ENCODE assay signal across 14 cellular contexts in genomic region chr1:243288062-243288461, GRCh38. TPM values are rescaled to one million over a fixed set of nuclear protein-coding genes. Genes with fewer than 3 reads are reported as not detected.
A peak's percentile ranks its signal among the peaks of the same experiment; 100 is the strongest.
DNase-seq lines count a peak whose midpoint lies in the region; ATAC-seq and TF ChIP-seq lines count a peak whose summit lies in the region.
"Had no signal": no experiment of that assay in that cellular context is flagged by ENCODE, and none has a peak within 500 bp of the region (broad histone marks: within the 10 kb centered on the region; RNA-seq: fewer than 3 reads in every experiment).

No MANE protein-coding gene starts in this region.

- H3K4me3 Mint-ChIP-seq in activated T-helper 17 cell treated with anti-CD3 and anti-CD28 coated beads, Interleukin-2, amount 50 U/mL, for 72 hours, result peak overlapping the region; percentile 27
- H3K4me3 Mint-ChIP-seq: CD8-positive, alpha-beta memory T cell; effector memory CD8-positive, alpha-beta T cell had no signal

- H3K36me3 ChIP-seq in ACC112 (ENCODE audit: insufficient read depth, low read length) (peaks cover 35% of the 10 kb centered on the region), right lobe of liver (peaks cover 0 to 5% (median 0%) of the 10 kb centered on the region in 4 donors)

- H3K79me2 ChIP-seq in ACC112 (ENCODE audit: control insufficient read depth, insufficient read depth, low read length, unreplicated experiment), result peaks cover 23% of the 10 kb centered on the region

- H3K36me3 Mint-ChIP-seq in activated T-helper 17 cell treated with anti-CD3 and anti-CD28 coated beads, Interleukin-2, amount 50 U/mL, for 72 hours (ENCODE audit: low read depth), result peaks cover 90% of the 10 kb centered on the region

- H3K27ac ChIP-seq in ACC112 (ENCODE audit: low read depth, low read length), result peak overlapping the region; percentile 90
- H3K27ac ChIP-seq in right lobe of liver, result peak overlapping the region; percentile 19 to 49 (median 35)

- no peak for TF ChIP-seq CTCF in right lobe of liver (IDR thresholded peaks at IDR 0.05)

- H2AFZ ChIP-seq in ACC112 (ENCODE audit: low read length, unreplicated experiment), result no peak overlapping the region

- WGBS in right lobe of liver (ENCODE audit: insufficient coverage, low coverage, low lambda C conversion rate, missing lambda C conversion rate), result 76% methylated on average over 6 of the region's 6 CpGs

- no peaks in the 10 kb centered on the region for H3K9me3 ChIP-seq in right lobe of liver

- peaks cover 4% of the 10 kb centered on the region for H3K9me3 Mint-ChIP-seq in activated T-helper 17 cell treated with anti-CD3 and anti-CD28 coated beads, Interleukin-2, amount 50 U/mL, for 72 hours

- intact Hi-C loops in right lobe of liver (cut with DNase I), result no loop called here

- H3K27ac Mint-ChIP-seq in activated T-helper 17 cell treated with anti-CD3 and anti-CD28 coated beads, Interleukin-2, amount 50 U/mL, for 72 hours, result peak overlapping the region; percentile 13
- H3K27ac Mint-ChIP-seq: effector memory CD8-positive, alpha-beta T cell had no signal

- no peak overlapping the region for H3K4me3 ChIP-seq in ACC112 (ENCODE audit: low read depth, low read length)
- H3K4me3 ChIP-seq in right lobe of liver, result no peak overlapping the region

- peaks cover 6% of the 10 kb centered on the region for H3K4me1 Mint-ChIP-seq in activated T-helper 17 cell treated with anti-CD3 and anti-CD28 coated beads, Interleukin-2, amount 50 U/mL, for 72 hours

- H3K4me1 ChIP-seq in ACC112 (ENCODE audit: control insufficient read depth, insufficient read depth, low read length, unreplicated experiment), result peaks cover 34% of the 10 kb centered on the region
- H3K4me1 ChIP-seq in right lobe of liver, result no peaks in the 10 kb centered on the region

- ATAC-seq in GM21526 (IDR thresholded peaks at IDR 0.05; ENCODE audit: low FRiP score, unreplicated experiment) (peak; percentile 18), right lobe of liver (no peak)
- no peak for ATAC-seq in activated T-helper 17 cell treated with anti-CD3 and anti-CD28 coated beads, Interleukin-2, amount 50 U/mL, for 72 hours (replicated peaks)

- H3K27me3 Mint-ChIP-seq in activated T-helper 17 cell treated with anti-CD3 and anti-CD28 coated beads, Interleukin-2, amount 50 U/mL, for 72 hours, result no peaks in the 10 kb centered on the region
- H3K27me3 Mint-ChIP-seq: CD8-positive, alpha-beta memory T cell; effector memory CD8-positive, alpha-beta T cell had no signal

- no peaks in the 10 kb centered on the region for H3K27me3 ChIP-seq in ACC112 (ENCODE audit: insufficient read depth, low read length)
- H3K27me3 ChIP-seq in right lobe of liver, result no peaks in the 10 kb centered on the region

- TF ChIP-seq POLR2A in right lobe of liver (IDR thresholded peaks at IDR 0.05), result no peak

- DNase-seq in right lobe of liver (no peak), NCI-H187 (lab: John Stamatoyannopoulos, UW) (no peak), NCI-H1092 (lab: John Stamatoyannopoulos, UW) (no peak), cerebellar cortex (ENCODE audit: low spot score) (no peak), AG20443 (ENCODE audit: low spot score) (no peak)
- DNase-seq: activated gamma-delta T cell; CD8-positive, alpha-beta memory T cell; effector memory CD8-positive, alpha-beta T cell; NCI-H1105; NK-92 treated with Interleukin-12 subunit alpha and Interleukin-12 subunit beta, amount 100 ng/mL, for 24 hours; stimulated activated naive CD4-positive, alpha-beta T cell treated with Interleukin-2 at 50 U/mL for 16 hours had no signal

RNA-seq across cellular contexts. Expression of gene SDCCAG8, which starts 32.2 kb away (rescaled TPM):
- total RNA-seq in activated T-helper 17 cell treated with anti-CD3 and anti-CD28 coated beads, Interleukin-2, amount 50 U/mL, for 72 hours, result 10 to 100 TPM; 22.2 to 31.7 TPM
- total RNA-seq in right lobe of liver, result 10 to 100 TPM; 13.4 to 20.6 (median 15.6) TPM

RNA-seq across cellular contexts. Expression of gene CEP170, which starts 33.0 kb away (rescaled TPM):
- total RNA-seq in activated T-helper 17 cell treated with anti-CD3 and anti-CD28 coated beads, Interleukin-2, amount 50 U/mL, for 72 hours, result 10 to 100 TPM; 30.4 to 43.3 TPM
- total RNA-seq in right lobe of liver, result 10 to 100 TPM; 12.6 to 24.6 (median 14.6) TPM
